In the genomic region with DNA sequence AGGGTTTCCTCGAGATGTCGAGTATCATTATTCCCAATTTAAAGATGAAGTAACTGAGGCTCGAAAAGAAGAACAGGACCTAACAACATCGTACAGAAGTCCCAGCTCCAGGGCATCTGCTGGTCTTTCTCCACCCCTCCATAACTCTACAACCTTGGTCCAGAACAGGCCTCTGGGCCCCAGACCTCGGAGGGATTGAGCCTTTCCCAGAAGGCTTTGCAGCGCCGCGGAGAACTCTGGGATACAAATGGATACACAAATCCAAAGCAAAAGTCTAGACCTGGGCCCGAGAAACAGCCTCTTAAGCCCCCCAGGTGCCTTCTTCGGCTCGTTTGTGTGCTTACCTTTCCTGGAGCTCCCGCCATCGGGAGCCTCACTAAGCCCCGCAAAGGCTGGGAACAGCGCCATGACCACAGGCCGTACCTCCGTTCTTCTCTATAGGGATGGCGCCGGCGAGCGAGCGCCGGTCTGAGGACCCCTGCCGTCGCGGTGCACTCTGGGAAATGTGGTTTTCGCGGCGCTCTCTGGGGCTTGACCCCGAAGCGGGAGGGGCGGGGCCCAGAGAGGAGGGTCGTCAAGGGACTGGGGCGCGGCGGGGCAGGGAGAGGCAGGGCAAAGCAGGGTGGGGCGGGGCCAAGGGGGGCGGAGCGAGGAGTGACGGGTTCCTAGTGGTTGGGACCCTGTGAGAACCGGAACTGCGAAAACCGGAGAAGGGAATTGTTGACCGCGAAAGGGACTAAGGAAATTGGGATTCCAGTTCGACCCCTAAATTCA, we compare ENCODE assay signal across 8 cellular contexts. TPM values are rescaled to one million over a fixed set of nuclear protein-coding genes. Genes with fewer than 3 reads are reported as not detected.
DNase-seq lines count a peak whose midpoint lies in the region; ATAC-seq and TF ChIP-seq lines count a peak whose summit lies in the region.

Gene NRDE2 (minus strand): TSS at position 445 of the 774 bp plus-strand sequence. CDS start 37 bp downstream, at position 408.

- H3K36me3 Mint-ChIP-seq in brain: peaks cover 8% of the 10 kb centered on the region

- peak within 1 kb of the TSS; percentile 63 for H3K27ac ChIP-seq in ACC112 (ENCODE audit: low read depth, low read length)
- H3K27ac ChIP-seq in iPS DF 6.9 (ENCODE audit: low read length): no peak within 1 kb of the TSS
- peak within 1 kb of the TSS; percentile 79 to 93 (median 86) for H3K27ac ChIP-seq in gastrocnemius medialis

- H3K4me1 ChIP-seq in ACC112 (ENCODE audit: control insufficient read depth, insufficient read depth, low read length, unreplicated experiment) (peaks cover 10% of the 10 kb centered on the region), iPS DF 6.9 (ENCODE audit: control insufficient read depth, insufficient read depth, low read length) (no peaks in the 10 kb centered on the region), gastrocnemius medialis (peaks cover 9 to 12% of the 10 kb centered on the region in 2 donors)

- H3K9me3 ChIP-seq in iPS DF 6.9 (ENCODE audit: control insufficient read depth, insufficient read depth, low read length) (no peaks in the 10 kb centered on the region), gastrocnemius medialis (no peaks in the 10 kb centered on the region)

- peaks cover 21% of the 10 kb centered on the region for H3K27me3 ChIP-seq in ACC112 (ENCODE audit: insufficient read depth, low read length)
- H3K27me3 ChIP-seq in iPS DF 6.9 (ENCODE audit: control insufficient read depth, insufficient read depth, low read length): no peaks in the 10 kb centered on the region
- H3K27me3 ChIP-seq in gastrocnemius medialis: peaks cover 0 to 4% (median 0%) of the 10 kb centered on the region in 3 donors

- peak; percentile 88 for ATAC-seq in GM18868 (IDR thresholded peaks at IDR 0.05; ENCODE audit: unreplicated experiment)
- peak; percentile 92 for ATAC-seq in HG03103 (IDR thresholded peaks at IDR 0.05; ENCODE audit: low read depth, unreplicated experiment)
- peak; percentile 93 to 96 for ATAC-seq in gastrocnemius medialis

- in situ Hi-C loops in gastrocnemius medialis (cut with MboI; ENCODE audit: low sequenced_read_pairs in 4 of 4): no loop called here

- H3K4me3 ChIP-seq in ACC112 (ENCODE audit: low read depth, low read length): peak within 1 kb of the TSS; percentile 78
- peak within 1 kb of the TSS; percentile 83; the same call in 1 of the 2 replicates for H3K4me3 ChIP-seq in iPS DF 6.9 (ENCODE audit: low read length)
- H3K4me3 ChIP-seq in gastrocnemius medialis: peak within 1 kb of the TSS; percentile 61 to 90 (median 80)

- peaks cover 24% of the 10 kb centered on the region for H3K27me3 Mint-ChIP-seq in brain

- H3K4me3 Mint-ChIP-seq in brain: peak within 1 kb of the TSS; percentile 89 to 95 (median 91)

- peaks cover 18% of the 10 kb centered on the region for H3K79me2 ChIP-seq in ACC112 (ENCODE audit: control insufficient read depth, insufficient read depth, low read length, unreplicated experiment)

- H2AFZ ChIP-seq in ACC112 (ENCODE audit: low read length, unreplicated experiment): peak within 1 kb of the TSS; percentile 97

- TF ChIP-seq CTCF in brain (conservative IDR thresholded peaks at IDR 0.05): no peak
- no peak for TF ChIP-seq CTCF in gastrocnemius medialis (IDR thresholded peaks at IDR 0.05 in 4 of 5, conservative IDR thresholded peaks at IDR 0.05 in 1 of 5)

- WGBS in iPS DF 6.9 (ENCODE audit: insufficient coverage, insufficient read length): no CpG with 5 or more reads among the region's 46 CpGs

- peak; percentile 99 for DNase-seq in NCI-H2171 (lab: John Stamatoyannopoulos, UW)
- DNase-seq in UCSD-AML1 (lab: John Stamatoyannopoulos, UW; ENCODE audit: unreplicated experiment): peak; percentile 100
- peak; percentile 91 for DNase-seq in iPS DF 6.9 (ENCODE audit: low read depth, low spot score)
- peak; percentile 98 to 99 for DNase-seq in gastrocnemius medialis

- H3K4me1 Mint-ChIP-seq in brain: peaks cover 39% of the 10 kb centered on the region

- H3K36me3 ChIP-seq in ACC112 (ENCODE audit: insufficient read depth, low read length) (no peaks in the 10 kb centered on the region), iPS DF 6.9 (ENCODE audit: control insufficient read depth, insufficient read depth, low read length) (no peaks in the 10 kb centered on the region), gastrocnemius medialis (no peaks in the 10 kb centered on the region)

- peak; percentile 35 to 58 for TF ChIP-seq POLR2A in gastrocnemius medialis (IDR thresholded peaks at IDR 0.05)

- H3K27ac Mint-ChIP-seq in brain: peak within 1 kb of the TSS; percentile 91 to 99 (median 96)

- peaks cover 0 to 10% (median 3%) of the 10 kb centered on the region in 5 experiments for H3K9me3 Mint-ChIP-seq in brain

- intact Hi-C loops in gastrocnemius medialis (cut with DNase I; ENCODE audit: low total_unique reads): loop anchor here (1.0 to 10.0 kb wide), 4 partner anchors 51 to 1183 kb away; partner anchors contain the start of genes CALM1 and PPP4R3A

RNA-seq across cellular contexts. Expression of gene NRDE2, which starts in this region (rescaled TPM):
- polyA plus RNA-seq in brain (ENCODE audit: insufficient read depth, low read depth, low replicate concordance): 11.8 TPM
- 10 to 100 TPM in 2 of 4 donors, 1 to 10 TPM in 2; 7.5 to 11.8 (median 10.2) TPM for total RNA-seq in gastrocnemius medialis
